8 cellular contexts compared by ENCODE assay signal in genomic region chr4:1721003-1721665, GRCh38. TPM values are rescaled to one million over a fixed set of nuclear protein-coding genes. Genes with fewer than 3 reads are reported as not detected.
A peak's percentile ranks its signal among the peaks of the same experiment; 100 is the strongest.
DNase-seq lines count a peak whose midpoint lies in the region; ATAC-seq and TF ChIP-seq lines count a peak whose summit lies in the region.

TSS of gene TACC3 (plus strand) at chr4:1721521. CDS start at chr4:1723422, 1,901 bp downstream.
TSS of gene TMEM129 (minus strand) at chr4:1721323. CDS start at chr4:1720837, 486 bp downstream.

- H3K4me1 ChIP-seq in CD4-positive, alpha-beta memory T cell (ENCODE audit: insufficient read depth, low read length) = peaks cover 62% of the 10 kb centered on the region
- H3K4me1 ChIP-seq in liver (ENCODE audit: control insufficient read depth in 4 of 4, insufficient read depth in 4 of 4, low read length in 3 of 4) = peaks cover 18 to 56% (median 36%) of the 10 kb centered on the region in 4 donors

- peak; percentile 68 for ATAC-seq in GM19455 (IDR thresholded peaks at IDR 0.05; ENCODE audit: unreplicated experiment)

- peak; percentile 7 for TF ChIP-seq CTCF in liver (IDR thresholded peaks at IDR 0.05; ENCODE audit: low read depth, low read length, missing input control)

- peak within 1 kb of the TSS; percentile 95 to 99 (median 98) for H3K27ac Mint-ChIP-seq in CD4-positive, alpha-beta memory T cell
- peak within 1 kb of the TSS; percentile 99 for H3K27ac Mint-ChIP-seq in activated CD4-positive, alpha-beta memory T cell treated with anti-CD3 and anti-CD28 coated beads for 36 hours

- intact Hi-C loops in CD4-positive, alpha-beta memory T cell (cut with micrococcal nuclease) = loop anchor here (1.0 to 10.0 kb wide), 4 partner anchors 9 to 694 kb away; partner anchors contain the start of genes CFAP99, FAM53A, NSD2 and SLBP
- intact Hi-C loops in activated CD4-positive, alpha-beta memory T cell treated with anti-CD3 and anti-CD28 coated beads for 36 hours (cut with micrococcal nuclease) = loop anchor here (1.0 to 5.0 kb wide), 4 partner anchors 9 to 696 kb away; partner anchors contain the start of genes CFAP99, LETM1, SLBP and UVSSA

- peak within 1 kb of the TSS; percentile 69 for H3K27ac ChIP-seq in CD4-positive, alpha-beta memory T cell (ENCODE audit: low read depth, low read length)
- H3K27ac ChIP-seq in liver (ENCODE audit: low read depth in 1 of 2, low read length in 2 of 2) = peak within 1 kb of the TSS; percentile 91 to 93

- H3K4me3 ChIP-seq in CD4-positive, alpha-beta memory T cell (ENCODE audit: low read length in 2 of 2) = peak within 1 kb of the TSS; percentile 52 to 69
- H3K4me3 ChIP-seq in liver (ENCODE audit: low read depth in 1 of 3, low read length in 3 of 3) = peak within 1 kb of the TSS; percentile 59 to 92 (median 87)

- H3K9me3 ChIP-seq in CD4-positive, alpha-beta memory T cell (ENCODE audit: control insufficient read depth in 1 of 2, low read length in 2 of 2) = no peaks in the 10 kb centered on the region
- H3K9me3 ChIP-seq in liver (ENCODE audit: control insufficient read depth in 4 of 4, low read length in 3 of 4) = no peaks in the 10 kb centered on the region

- CTCF ChIA-PET in CD4-positive, alpha-beta memory T cell (lab: Charles Lee; ENCODE audit: partially characterized antibody) = interaction anchor here (1.3 to 18.0 kb wide), 2 partner anchors 19 to 30 kb away, joined by 4 to 591 read pairs; no protein-coding TSS in a partner anchor
- CTCF ChIA-PET in activated CD4-positive, alpha-beta memory T cell treated with anti-CD3 and anti-CD28 coated beads for 36 hours (lab: Charles Lee) = interaction anchor here (1.1 to 3.3 kb wide), 4 partner anchors 9 to 28 kb away, joined by 3 to 20 read pairs (median 12); partner anchors contain the start of gene SLBP

- H3K36me3 Mint-ChIP-seq in CD4-positive, alpha-beta memory T cell = peaks cover 10 to 26% of the 10 kb centered on the region in 2 donors
- H3K36me3 Mint-ChIP-seq in activated CD4-positive, alpha-beta memory T cell treated with anti-CD3 and anti-CD28 coated beads for 36 hours = peaks cover 44% of the 10 kb centered on the region

- H3K36me3 ChIP-seq in CD4-positive, alpha-beta memory T cell (ENCODE audit: insufficient read depth, low read length) = peaks cover 6% of the 10 kb centered on the region
- H3K36me3 ChIP-seq in liver (ENCODE audit: control insufficient read depth in 4 of 4, insufficient read depth in 3 of 4, low read depth in 1 of 4, low read length in 3 of 4) = peaks cover 0 to 2% (median 0%) of the 10 kb centered on the region in 4 donors

- peak; percentile 95 to 98 (median 97) for DNase-seq in CD4-positive, alpha-beta memory T cell
- DNase-seq in HK-2 (ENCODE audit: unreplicated experiment) = peak; percentile 99
- peak; percentile 64 for DNase-seq in NCI-H82 treated with DMSO at 0.1 percent for 48 hours (lab: John Stamatoyannopoulos, UW; ENCODE audit: unreplicated experiment)
- peak; percentile 97 for DNase-seq in activated CD4-positive, alpha-beta memory T cell treated with anti-CD3 and anti-CD28 coated beads for 36 hours
- DNase-seq in dermis microvascular lymphatic vessel endothelial cell (ENCODE audit: low read depth in 2 of 2) = peak; percentile 78 to 92
- peak; percentile 95 for DNase-seq in stimulated activated CD4-positive, alpha-beta T cell treated with anti-CD3 and anti-CD28 coated beads, Interleukin-4, amount 100 ng/mL, for 24 hours

- no peaks in the 10 kb centered on the region for H3K27me3 ChIP-seq in CD4-positive, alpha-beta memory T cell (ENCODE audit: insufficient read depth, low read length)
- H3K27me3 ChIP-seq in liver (ENCODE audit: control insufficient read depth in 4 of 4, insufficient read depth in 4 of 4, low read length in 3 of 4) = no peaks in the 10 kb centered on the region

- under 1% methylated on average over 79 of the region's 83 CpGs for WGBS in liver

- peak within 1 kb of the TSS; percentile 21 to 57 for H3K9ac ChIP-seq in liver (ENCODE audit: low read depth in 1 of 2, low read length in 2 of 2)

- peak within 1 kb of the TSS; percentile 87 to 94 (median 90) for H3K4me3 Mint-ChIP-seq in CD4-positive, alpha-beta memory T cell
- H3K4me3 Mint-ChIP-seq in activated CD4-positive, alpha-beta memory T cell treated with anti-CD3 and anti-CD28 coated beads for 36 hours = peak within 1 kb of the TSS; percentile 89

- peaks cover 32 to 62% (median 47%) of the 10 kb centered on the region in 4 donors for H3K4me1 Mint-ChIP-seq in CD4-positive, alpha-beta memory T cell
- H3K4me1 Mint-ChIP-seq in activated CD4-positive, alpha-beta memory T cell treated with anti-CD3 and anti-CD28 coated beads for 36 hours (ENCODE audit: low read depth) = peaks cover 52% of the 10 kb centered on the region

- no peak for TF ChIP-seq RAD21 in liver (IDR thresholded peaks at IDR 0.05)

- no peaks in the 10 kb centered on the region for H3K27me3 Mint-ChIP-seq in CD4-positive, alpha-beta memory T cell
- no peaks in the 10 kb centered on the region for H3K27me3 Mint-ChIP-seq in activated CD4-positive, alpha-beta memory T cell treated with anti-CD3 and anti-CD28 coated beads for 36 hours

- POLR2A ChIA-PET in CD4-positive, alpha-beta memory T cell (lab: Charles Lee; ENCODE audit: partially characterized antibody) = interaction anchor here (0.7 to 8.8 kb wide), 14 partner anchors 8 to 374 kb away, joined by 3 to 196 read pairs (median 4); partner anchors contain the start of genes FAM53A, LETM1, NSD2 and SLBP
- POLR2A ChIA-PET in activated CD4-positive, alpha-beta memory T cell treated with anti-CD3 and anti-CD28 coated beads for 36 hours (lab: Charles Lee) = interaction anchor here (0.7 to 5.0 kb wide), 7 partner anchors 9 to 789 kb away, joined by 3 to 56 read pairs (median 4); partner anchors contain the start of genes GAK, SLBP and TMEM175

- H3K9me3 Mint-ChIP-seq in CD4-positive, alpha-beta memory T cell = peaks cover 0 to 5% (median 0%) of the 10 kb centered on the region in 8 donors
- no peaks in the 10 kb centered on the region for H3K9me3 Mint-ChIP-seq in activated CD4-positive, alpha-beta memory T cell treated with anti-CD3 and anti-CD28 coated beads for 36 hours

TF ChIP-seq in liver, 16 proteins besides CTCF, POLR2A, EP300 and RAD21:
- TF ChIP-seq ZBTB33 (IDR thresholded peaks at IDR 0.05) (no peak), HNF4A (conservative IDR thresholded peaks at IDR 0.05) (peak in 1 of 2 donors; percentile 17), SP1 (IDR thresholded peaks at IDR 0.05) (peak; percentile 70), FOXA1 (IDR thresholded peaks at IDR 0.05) (no peak), REST (IDR thresholded peaks at IDR 0.05) (peak; percentile 78), NR2F2 (IDR thresholded peaks at IDR 0.05) (no peak), YY1 (IDR thresholded peaks at IDR 0.05) (peak; percentile 69), JUND (IDR thresholded peaks at IDR 0.05) (no peak), RXRA (IDR thresholded peaks at IDR 0.05) (peak; percentile 43 to 56), GABPA (IDR thresholded peaks at IDR 0.05 in 1 of 2, conservative IDR thresholded peaks at IDR 0.05 in 1 of 2) (peak; percentile 59 to 86)

RNA-seq across cellular contexts. Expression of gene TACC3, which starts in this region (rescaled TPM):
- total RNA-seq in CD4-positive, alpha-beta memory T cell = 100 to 1,000 TPM; 134 to 136 TPM
- 10 to 100 TPM; 37.3 to 61.8 TPM for polyA plus RNA-seq in CD4-positive, alpha-beta memory T cell
- total RNA-seq in activated CD4-positive, alpha-beta memory T cell treated with anti-CD3 and anti-CD28 coated beads for 36 hours = 100 to 1,000 TPM; 194 to 201 TPM
- 9.6 and 13.9 TPM in 2 replicates for total RNA-seq in dermis microvascular lymphatic vessel endothelial cell
- total RNA-seq in liver = 10 to 100 TPM in 1 of 2 donors, 1 to 10 TPM in 1; 4.9 to 38.9 TPM
- polyA plus RNA-seq in liver = 1 to 10 TPM; 1.4 to 6.1 TPM

RNA-seq across cellular contexts. Expression of gene TMEM129, which starts in this region (rescaled TPM):
- total RNA-seq in CD4-positive, alpha-beta memory T cell = 10 to 100 TPM; 40.6 to 42.1 TPM
- 10 to 100 TPM; 36.8 to 40.3 TPM for polyA plus RNA-seq in CD4-positive, alpha-beta memory T cell
- total RNA-seq in activated CD4-positive, alpha-beta memory T cell treated with anti-CD3 and anti-CD28 coated beads for 36 hours = 10 to 100 TPM; 16.2 to 18.1 TPM
- total RNA-seq in dermis microvascular lymphatic vessel endothelial cell (19.8 and 35.1 TPM in 2 replicates), liver (10 to 100 TPM; 15.9 to 37.0 TPM)
- polyA plus RNA-seq in liver = 10 to 100 TPM; 12.2 to 27.7 TPM

Comparison
In these comparisons a context has a peak if more than half of its experiments do, and no peak if none do; other contexts are left out.
1. Peak in every context shown above with its lines: DNase-seq, ATAC-seq, H3K4me3 ChIP-seq and H3K27ac ChIP-seq.
2. RNA of gene TACC3 (polyA plus RNA-seq): 37.3 to 61.8 TPM in CD4-positive, alpha-beta memory T cell; 1.4 to 6.1 TPM in liver; every median in the first group is over 4 times any median in the second.